Comparison of ENCODE assay signal across 5 cellular contexts in the genomic region with DNA sequence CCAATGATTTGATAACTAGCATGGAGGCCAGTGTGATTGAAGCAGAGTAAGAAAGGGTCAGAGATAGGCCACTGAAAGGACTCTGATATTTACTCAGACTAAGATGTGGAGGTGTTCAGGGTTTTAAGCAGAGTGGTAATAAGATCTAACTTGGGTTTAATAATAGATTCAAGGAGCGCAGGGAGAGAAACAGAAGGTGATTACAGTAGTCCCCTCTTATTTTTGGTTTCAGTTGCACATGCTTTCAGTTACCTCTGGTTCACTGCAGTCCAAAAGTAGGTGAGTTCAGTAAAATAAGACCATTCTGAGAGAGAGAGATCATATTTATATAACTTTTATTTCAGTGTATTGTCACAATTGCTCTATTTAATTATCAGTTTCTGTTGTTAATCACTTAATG.
"Had no signal": no experiment of that assay in that cellular context is flagged by ENCODE, and none has a peak within 500 bp of the region (broad histone marks: within the 10 kb centered on the region; RNA-seq: fewer than 3 reads in every experiment).

No MANE protein-coding gene starts in this region.

- H3K4me3 ChIP-seq: K562 had no signal

- ATAC-seq: HepG2, K562 had no signal

- H3K27ac ChIP-seq: HL-60 had no signal

- DNase-seq: IMR-90, KBM-7 had no signal
